25 cellular contexts compared by ENCODE assay signal in genomic region chrX:21982311-21982710, GRCh38. TPM values are rescaled to one million over a fixed set of nuclear protein-coding genes. Genes with fewer than 3 reads are reported as not detected.
"Had no signal": no experiment of that assay in that cellular context is flagged by ENCODE, and none has a peak within 500 bp of the region (broad histone marks: within the 10 kb centered on the region; RNA-seq: fewer than 3 reads in every experiment).

No MANE protein-coding gene starts in this region.

- ATAC-seq: esophagus mucosa; gastrocnemius medialis; mucosa of descending colon; natural killer cell treated with Interleukin-12 subunit alpha and Interleukin-12 subunit beta and Interleukin-15 and Interleukin-18, amount 100 ng/mL, for 72 hours; sciatic nerve had no signal

- H3K9me3 ChIP-seq: gastrocnemius medialis, mucosa of descending colon, prostate gland, right atrium auricular region, stomach, thyroid gland had no signal

- H3K27ac ChIP-seq: dorsolateral prefrontal cortex, epithelial cell of prostate, gastrocnemius medialis, prostate gland, right atrium auricular region, stomach, thyroid gland had no signal

- H3K36me3 Mint-ChIP-seq: naive B cell; natural killer cell treated with Interleukin-12 subunit alpha and Interleukin-12 subunit beta and Interleukin-15 and Interleukin-18, amount 100 ng/mL, for 72 hours had no signal

- H3K4me1 ChIP-seq: gastrocnemius medialis, prostate gland, right atrium auricular region, thyroid gland had no signal

- H3K4me1 Mint-ChIP-seq: memory B cell had no signal

- H3K9me3 Mint-ChIP-seq: memory B cell; mesothelial cell of epicardium; naive B cell; natural killer cell treated with Interleukin-12 subunit alpha and Interleukin-12 subunit beta and Interleukin-15 and Interleukin-18, amount 100 ng/mL, for 72 hours had no signal

- H3K4me3 Mint-ChIP-seq: memory B cell; mesothelial cell of epicardium; naive B cell; natural killer cell treated with Interleukin-12 subunit alpha and Interleukin-12 subunit beta and Interleukin-15 and Interleukin-18, amount 100 ng/mL, for 72 hours had no signal

- H3K4me2 ChIP-seq: smooth muscle cell had no signal

- H3K27ac Mint-ChIP-seq: memory B cell had no signal

- DNase-seq: dorsolateral prefrontal cortex; effector CD4-positive, alpha-beta T cell; foreskin fibroblast; gastrocnemius medialis; head of caudate nucleus; mucosa of descending colon; naive B cell; nucleus accumbens; stimulated activated CD4-positive, alpha-beta T cell treated with anti-CD3 and anti-CD28 coated beads, Interleukin-12 subunit alpha, Interleukin-12 subunit beta, amount 100 ng/mL, for 4 hours; stimulated activated CD4-positive, alpha-beta T cell treated with anti-CD3 and anti-CD28 coated beads, Interleukin-1b, Interleukin-23, amount 100 ng/mL, for 48 hours; stimulated activated CD4-positive, alpha-beta T cell treated with anti-CD3 and anti-CD28 coated beads, Interleukin-4, amount 100 ng/mL, for 1 hour; stimulated activated CD8-positive, alpha-beta memory T cell treated with anti-CD3 and anti-CD28 coated beads, Interleukin-4, amount 100 ng/mL, for 48 hours; stimulated activated naive CD4-positive, alpha-beta T cell treated with Interleukin-2 at 50 U/mL for 16 hours; stomach; thyroid gland; trophoblast cell had no signal

- H3K27me3 Mint-ChIP-seq: memory B cell; naive B cell; natural killer cell treated with Interleukin-12 subunit alpha and Interleukin-12 subunit beta and Interleukin-15 and Interleukin-18, amount 100 ng/mL, for 72 hours had no signal

- H3K27me3 ChIP-seq: gastrocnemius medialis, right atrium auricular region, stomach, thyroid gland had no signal

RNA-seq across cellular contexts. Expression of gene PHEX, which starts 49.8 kb away (rescaled TPM):
- total RNA-seq: right atrium auricular region, smooth muscle cell had no signal
